In the genomic region with DNA sequence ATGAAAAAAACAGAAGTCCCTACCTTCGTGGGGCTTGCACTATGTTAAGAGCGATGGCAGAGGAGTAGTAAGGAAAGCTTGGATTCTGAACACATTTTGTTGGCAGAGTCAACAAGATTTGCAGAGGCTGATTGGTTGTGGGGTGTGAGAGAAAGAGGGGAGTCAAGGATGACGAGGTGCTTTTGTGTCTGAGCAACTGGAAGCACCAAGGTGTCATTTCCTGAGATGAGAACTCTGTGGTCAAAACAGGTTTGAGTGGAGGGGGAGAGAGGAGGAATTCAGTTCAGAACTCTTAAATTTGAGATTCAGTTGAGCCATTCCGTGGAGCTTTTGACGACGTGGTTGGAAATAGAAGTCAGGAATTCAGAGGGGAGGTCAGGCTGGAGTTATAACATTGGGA, we compare ENCODE assay signal across 29 cellular contexts. TPM values are rescaled to one million over a fixed set of nuclear protein-coding genes. Genes with fewer than 3 reads are reported as not detected.
"Had no signal": no experiment of that assay in that cellular context is flagged by ENCODE, and none has a peak within 500 bp of the region (broad histone marks: within the 10 kb centered on the region; RNA-seq: fewer than 3 reads in every experiment).

No MANE protein-coding gene starts in this region.

- H3K27ac Mint-ChIP-seq: activated naive CD8-positive, alpha-beta T cell treated with anti-CD3 and anti-CD28 coated beads, Interleukin-2, amount 10 ng/mL, durations not matched to agents 7 days and 5 days; activated T-cell treated with anti-CD3 and anti-CD28 coated beads, Interleukin-2, amount 50 U/mL, for 24 hours; IgD-negative memory B cell had no signal

- H3K9ac ChIP-seq: KMS-11, SK-N-SH had no signal

- H3K27me3 ChIP-seq: adrenal gland, MG63, Peyer's patch, SJCRH30 had no signal

- H3K27ac ChIP-seq: adrenal gland, coronary artery, KMS-11, Peyer's patch, RWPE1, SJCRH30, VCaP had no signal

- FAIRE-seq: bronchial epithelial cell had no signal

- H3K9me3 ChIP-seq: adrenal gland, MG63, Peyer's patch, SJCRH30, SK-N-SH had no signal

- H3K4me1 ChIP-seq: Peyer's patch had no signal

- H3K4me3 Mint-ChIP-seq: activated naive CD8-positive, alpha-beta T cell treated with anti-CD3 and anti-CD28 coated beads, Interleukin-2, amount 10 ng/mL, durations not matched to agents 7 days and 5 days; activated T-cell treated with anti-CD3 and anti-CD28 coated beads, Interleukin-2, amount 50 U/mL, for 24 hours; IgD-negative memory B cell had no signal

- H3K4me3 ChIP-seq: adrenal gland, coronary artery, MG63, Peyer's patch, SJCRH30 had no signal

- H3K36me3 Mint-ChIP-seq: activated naive CD8-positive, alpha-beta T cell treated with anti-CD3 and anti-CD28 coated beads, Interleukin-2, amount 10 ng/mL, durations not matched to agents 7 days and 5 days; IgD-negative memory B cell had no signal

- H3K4me2 ChIP-seq: KMS-11, SK-N-SH had no signal

- H3K36me3 ChIP-seq: adrenal gland, MG63, Peyer's patch, SJCRH30 had no signal

- H3K27me3 Mint-ChIP-seq: IgD-negative memory B cell had no signal

- H3K9me3 Mint-ChIP-seq: activated naive CD8-positive, alpha-beta T cell treated with anti-CD3 and anti-CD28 coated beads, Interleukin-2, amount 10 ng/mL, durations not matched to agents 7 days and 5 days; activated T-cell treated with anti-CD3 and anti-CD28 coated beads, Interleukin-2, amount 50 U/mL, for 24 hours; IgD-negative memory B cell had no signal

- DNase-seq: activated CD4-positive, CD25-positive, alpha-beta regulatory T cell; activated CD8-positive, alpha-beta memory T cell treated with anti-CD3 and anti-CD28 coated beads, Interleukin-2, amount 50 U/mL, for 48 hours; activated effector memory CD4-positive, alpha-beta T cell treated with Interleukin-2 at 50 U/mL for 16 hours; activated naive CD4-positive, alpha-beta T cell treated with anti-CD3 and anti-CD28 coated beads, Interleukin-2, amount 50 U/mL, for 16 hours; activated naive CD8-positive, alpha-beta T cell treated with anti-CD3 and anti-CD28 coated beads, Interleukin-2, amount 10 ng/mL, durations not matched to agents 7 days and 5 days; activated T-cell treated with anti-CD3 and anti-CD28 coated beads, Interleukin-2, amount 50 U/mL, for 24 hours; aorta; central memory CD4-positive, alpha-beta T cell; MG63; NCI-H1105; NCI-H1436; NCI-H1694 treated with DMSO at 0.1 percent for 48 hours; NCI-H2029 treated with DMSO at 0.1 percent for 48 hours; NCI-H345; NCI-H510A; NCI-H526 treated with DMSO at 0.1 percent for 48 hours; Peyer's patch; Right ventricle myocardium superior; SJCRH30 had no signal

RNA-seq across cellular contexts. Expression of gene OCSTAMP, which starts 3.5 kb away (rescaled TPM):
- total RNA-seq: activated naive CD8-positive, alpha-beta T cell treated with anti-CD3 and anti-CD28 coated beads, Interleukin-2, amount 10 ng/mL, durations not matched to agents 7 days and 5 days; adrenal gland; aorta; bronchial epithelial cell; chondrocyte; Peyer's patch; Right ventricle myocardium superior; SJCRH30; T-helper 2 cell treated with Interferon-gamma antibody and Interleukin-4, amounts not matched to agents 100 ng/mL and 5 ng/mL, for 36 hours had no signal
- polyA plus RNA-seq: aorta, IgD-negative memory B cell, SK-N-SH had no signal

RNA-seq across cellular contexts. Expression of gene ZNF334, which starts 33.6 kb away (rescaled TPM):
- polyA plus RNA-seq: IgD-negative memory B cell had no signal
